Comparison of ENCODE assay signal across 13 cellular contexts in genomic region chr2:160380613-160381012, GRCh38.
DNase-seq lines count a peak whose midpoint lies in the region; ATAC-seq and TF ChIP-seq lines count a peak whose summit lies in the region.
"Had no signal": no experiment of that assay in that cellular context is flagged by ENCODE, and none has a peak within 500 bp of the region (broad histone marks: within the 10 kb centered on the region; RNA-seq: fewer than 3 reads in every experiment).

No MANE protein-coding gene starts in this region.

- H3K4me1 ChIP-seq in BLaER1 treated with 17β-estradiol and CSF1 and Interleukin-3, amounts not matched to agents 10 nM and 100 nM: peaks cover 20 to 90% (median 64%) of the 10 kb centered on the region in 10 experiments
- H3K4me1 ChIP-seq in left ventricle myocardium inferior: peaks cover 100% of the 10 kb centered on the region
- peaks cover 77% of the 10 kb centered on the region for H3K4me1 ChIP-seq in psoas muscle
- peaks cover 7% of the 10 kb centered on the region for H3K4me1 ChIP-seq in MM.1S (ENCODE audit: low read length)

- H2AFZ ChIP-seq in MM.1S (ENCODE audit: low read length): no peak overlapping the region

- H3K27me3 ChIP-seq in BLaER1 treated with 17β-estradiol and CSF1 and Interleukin-3, amounts not matched to agents 10 nM and 100 nM: no peaks in the 10 kb centered on the region
- H3K27me3 ChIP-seq in left ventricle myocardium inferior (ENCODE audit: low read depth) (no peaks in the 10 kb centered on the region), psoas muscle (ENCODE audit: insufficient read depth in 3 of 3, low read length in 2 of 3) (no peaks in the 10 kb centered on the region), MM.1S (replicated peaks; ENCODE audit: insufficient read depth, low read length) (no peaks in the 10 kb centered on the region)
- H3K27me3 ChIP-seq: cardiac muscle cell had no signal

- H3K9me3 ChIP-seq in BLaER1 treated with 17β-estradiol and CSF1 and Interleukin-3, amounts not matched to agents 10 nM and 100 nM (replicated peaks in 1 of 11): no peaks in the 10 kb centered on the region
- H3K9me3 ChIP-seq in left ventricle myocardium inferior (replicated peaks) (no peaks in the 10 kb centered on the region), psoas muscle (no peaks in the 10 kb centered on the region), MM.1S (replicated peaks; ENCODE audit: insufficient read depth, low read length) (no peaks in the 10 kb centered on the region)

- 0 out of 2 replicates have a peak, but pooled peaks cover 2% of the 10 kb centered on the region for H3F3A ChIP-seq in MM.1S (ENCODE audit: insufficient read depth, low read length)

- peak overlapping the region in 1 of 11 experiments; percentile 19; a peak in 1 of 22 replicates for H3K9ac ChIP-seq in BLaER1 treated with 17β-estradiol and CSF1 and Interleukin-3, amounts not matched to agents 10 nM and 100 nM
- H3K9ac ChIP-seq in MM.1S (ENCODE audit: low read length): no peak overlapping the region

- H3K27ac ChIP-seq in BLaER1 treated with 17β-estradiol and CSF1 and Interleukin-3, amounts not matched to agents 10 nM and 100 nM: peak overlapping the region in 6 of 11 experiments; percentile 30 to 62 (median 57); a peak in 10 of 22 replicates
- H3K27ac ChIP-seq in left ventricle myocardium inferior (replicated peaks) (peak overlapping the region; percentile 87), psoas muscle (peak overlapping the region; percentile 48), MM.1S (ENCODE audit: low read length) (no peak overlapping the region)

- H3K36me3 ChIP-seq in BLaER1 treated with 17β-estradiol and CSF1 and Interleukin-3, amounts not matched to agents 10 nM and 100 nM: peaks cover 0 to 12% (median 0%) of the 10 kb centered on the region in 11 experiments; a peak in 2 of 22 replicates
- H3K36me3 ChIP-seq in left ventricle myocardium inferior: no peaks in the 10 kb centered on the region
- no peaks in the 10 kb centered on the region for H3K36me3 ChIP-seq in psoas muscle (ENCODE audit: insufficient read depth in 1 of 2, low read depth in 1 of 2)
- H3K36me3 ChIP-seq in MM.1S (replicated peaks; ENCODE audit: insufficient read depth, low read length): no peaks in the 10 kb centered on the region
- H3K36me3 ChIP-seq: cardiac muscle cell had no signal

- peaks cover 5% of the 10 kb centered on the region for H3K36me3 Mint-ChIP-seq in activated naive CD8-positive, alpha-beta T cell treated with anti-CD3 and anti-CD28 coated beads, Interleukin-2, amount 50 U/mL, for 24 hours (ENCODE audit: low read depth)

- no peak for DNase-seq in activated naive CD8-positive, alpha-beta T cell treated with anti-CD3 and anti-CD28 coated beads, Interleukin-2, amount 50 U/mL, for 24 hours
- DNase-seq in left ventricle myocardium inferior (no peak), psoas muscle (no peak), MM.1S (no peak), Ammon's horn (ENCODE audit: low spot score) (no peak), DMS153 treated with DMSO at 0.1 percent for 48 hours (lab: John Stamatoyannopoulos, UW; ENCODE audit: unreplicated experiment) (no peak)
- DNase-seq in stimulated activated CD4-positive, alpha-beta T cell treated with anti-CD3 and anti-CD28 coated beads, Interleukin-4, amount 100 ng/mL, for 1 hour: no peak
- DNase-seq: activated CD4-positive, alpha-beta T cell treated with anti-CD3 and anti-CD28 coated beads, Interleukin-2, amount 10 ng/mL, durations not matched to agents 24 days and 14 days; EL; MV-4-11; small intestine had no signal

- WGBS in psoas muscle, 3 donors: 30 to 45% (median 36%) methylated on average over 5 of the region's 5 CpGs

- H3K27me3 Mint-ChIP-seq in activated naive CD8-positive, alpha-beta T cell treated with anti-CD3 and anti-CD28 coated beads, Interleukin-2, amount 50 U/mL, for 24 hours: no peaks in the 10 kb centered on the region
- H3K27me3 Mint-ChIP-seq: activated CD4-positive, alpha-beta T cell treated with anti-CD3 and anti-CD28 coated beads, Interleukin-2, amount 10 ng/mL, durations not matched to agents 24 days and 14 days had no signal

- no peak overlapping the region for H3K4me3 Mint-ChIP-seq in activated naive CD8-positive, alpha-beta T cell treated with anti-CD3 and anti-CD28 coated beads, Interleukin-2, amount 50 U/mL, for 24 hours
- H3K4me3 Mint-ChIP-seq: activated CD4-positive, alpha-beta T cell treated with anti-CD3 and anti-CD28 coated beads, Interleukin-2, amount 10 ng/mL, durations not matched to agents 24 days and 14 days had no signal

- H4K20me1 ChIP-seq in BLaER1 treated with 17β-estradiol and CSF1 and Interleukin-3, amounts not matched to agents 10 nM and 100 nM: peaks cover 0 to 19% (median 3%) of the 10 kb centered on the region in 11 experiments; a peak in 8 of 22 replicates
- H4K20me1 ChIP-seq in MM.1S (ENCODE audit: insufficient read depth, low read length): no peaks in the 10 kb centered on the region

- no peaks in the 10 kb centered on the region for H3K9me2 ChIP-seq in MM.1S (replicated peaks; ENCODE audit: insufficient read depth, low read length)

- no peak for TF ChIP-seq CTCF in left ventricle myocardium inferior (IDR thresholded peaks at IDR 0.05; ENCODE audit: borderline replicate concordance)
- TF ChIP-seq CTCF in psoas muscle (IDR thresholded peaks at IDR 0.05): no peak
- TF ChIP-seq CTCF in MM.1S (IDR thresholded peaks at IDR 0.05; ENCODE audit: low read length): no peak

- 0 out of 20 replicates have a peak overlapping the region, but pooled peaks of 1 of the 10 experiments have one; percentile 0 for H3K4me3 ChIP-seq in BLaER1 treated with 17β-estradiol and CSF1 and Interleukin-3, amounts not matched to agents 10 nM and 100 nM
- peak overlapping the region; percentile 35 for H3K4me3 ChIP-seq in left ventricle myocardium inferior
- H3K4me3 ChIP-seq in psoas muscle: peak overlapping the region; percentile 27
- no peak overlapping the region for H3K4me3 ChIP-seq in MM.1S (ENCODE audit: low read length)
- H3K4me3 ChIP-seq: cardiac muscle cell had no signal

- H3K4me1 Mint-ChIP-seq in activated naive CD8-positive, alpha-beta T cell treated with anti-CD3 and anti-CD28 coated beads, Interleukin-2, amount 50 U/mL, for 24 hours: peaks cover 84% of the 10 kb centered on the region

- intact Hi-C loops in left ventricle myocardium inferior (cut with micrococcal nuclease): no loop called here
- intact Hi-C loops in psoas muscle (cut with DNase I): no loop called here

- peak overlapping the region; percentile 8 for H3K27ac Mint-ChIP-seq in activated naive CD8-positive, alpha-beta T cell treated with anti-CD3 and anti-CD28 coated beads, Interleukin-2, amount 50 U/mL, for 24 hours
- H3K27ac Mint-ChIP-seq: activated CD4-positive, alpha-beta T cell treated with anti-CD3 and anti-CD28 coated beads, Interleukin-2, amount 10 ng/mL, durations not matched to agents 24 days and 14 days had no signal

- ATAC-seq in activated naive CD8-positive, alpha-beta T cell treated with anti-CD3 and anti-CD28 coated beads, Interleukin-2, amount 50 U/mL, for 24 hours: no peak
- no peak for ATAC-seq in psoas muscle

- peak overlapping the region in 9 of 11 experiments; percentile 34 to 88 (median 69); a peak in 18 of 22 replicates for H3K4me2 ChIP-seq in BLaER1 treated with 17β-estradiol and CSF1 and Interleukin-3, amounts not matched to agents 10 nM and 100 nM
- H3K4me2 ChIP-seq in MM.1S (ENCODE audit: low read depth, low read length): no peak overlapping the region

- no peaks in the 10 kb centered on the region for H3K9me3 Mint-ChIP-seq in activated naive CD8-positive, alpha-beta T cell treated with anti-CD3 and anti-CD28 coated beads, Interleukin-2, amount 50 U/mL, for 24 hours
- H3K9me3 Mint-ChIP-seq: activated CD4-positive, alpha-beta T cell treated with anti-CD3 and anti-CD28 coated beads, Interleukin-2, amount 10 ng/mL, durations not matched to agents 24 days and 14 days had no signal

- peaks cover 38% of the 10 kb centered on the region for H3K79me2 ChIP-seq in MM.1S (ENCODE audit: low read length)
